1 cellular context compared by ENCODE assay signal in genomic region chr14:30623412-30624131, GRCh38.
TF ChIP-seq lines count a peak whose summit lies in the region.

No MANE protein-coding gene starts in this region.

TF ChIP-seq in GM23338, 12 proteins besides CTCF, POLR2A, EP300 and RAD21 (continued from another document):
- no peak for TF ChIP-seq ZNF462 (CRISPR knock-in tag; IDR thresholded peaks at IDR 0.05)
